ENCODE assay signal across 28 cellular contexts in genomic region chr18:47882641-47883040, GRCh38. TPM values are rescaled to one million over a fixed set of nuclear protein-coding genes. Genes with fewer than 3 reads are reported as not detected.
A peak's percentile ranks its signal among the peaks of the same experiment; 100 is the strongest.
DNase-seq lines count a peak whose midpoint lies in the region; ATAC-seq and TF ChIP-seq lines count a peak whose summit lies in the region.
"Had no signal": no experiment of that assay in that cellular context is flagged by ENCODE, and none has a peak within 500 bp of the region (broad histone marks: within the 10 kb centered on the region; RNA-seq: fewer than 3 reads in every experiment).

No MANE protein-coding gene starts in this region.

- H3K4me1 Mint-ChIP-seq in immature natural killer cell: peaks cover 30 to 81% of the 10 kb centered on the region in 2 donors
- H3K4me1 Mint-ChIP-seq in CD8-positive, alpha-beta T cell (ENCODE audit: low read depth): peaks cover 38% of the 10 kb centered on the region

- H3K27me3 ChIP-seq in CD8-positive, alpha-beta T cell (ENCODE audit: insufficient read depth, low read length): no peaks in the 10 kb centered on the region
- H3K27me3 ChIP-seq: BLaER1 treated with 17β-estradiol and CSF1 and Interleukin-3, amounts not matched to agents 10 nM and 100 nM; stomach; tibial nerve had no signal

- peak overlapping the region in 1 of 6 donors; percentile 7 for H3K27ac Mint-ChIP-seq in immature natural killer cell
- no peak overlapping the region for H3K27ac Mint-ChIP-seq in CD8-positive, alpha-beta T cell
- H3K27ac Mint-ChIP-seq: activated naive CD8-positive, alpha-beta T cell treated with anti-CD3 and anti-CD28 coated beads, Interleukin-2, amount 10 ng/mL, durations not matched to agents 7 days and 5 days; memory B cell had no signal

- no peak overlapping the region for H3K4me3 ChIP-seq in AG09309 (ENCODE audit: control insufficient read depth, low read depth, low read length)
- H3K4me3 ChIP-seq in cardiac fibroblast (replicated peaks in 1 of 2; ENCODE audit: low read depth in 2 of 2, low read length in 2 of 2): no peak overlapping the region
- no peak overlapping the region for H3K4me3 ChIP-seq in CD8-positive, alpha-beta T cell (ENCODE audit: low read depth, low read length)
- H3K4me3 ChIP-seq: BLaER1 treated with 17β-estradiol and CSF1 and Interleukin-3, amounts not matched to agents 10 nM and 100 nM; GM12878; K562; prostate gland; skin epidermis; stomach; tibial nerve had no signal

- no peaks in the 10 kb centered on the region for H3K27me3 Mint-ChIP-seq in immature natural killer cell (ENCODE audit: low read depth in 3 of 3)
- H3K27me3 Mint-ChIP-seq in CD8-positive, alpha-beta T cell (ENCODE audit: low read depth): no peaks in the 10 kb centered on the region
- H3K27me3 Mint-ChIP-seq: memory B cell had no signal

- CTCF ChIA-PET in CD8-positive, alpha-beta T cell (lab: Charles Lee): no interaction called here

- no peaks in the 10 kb centered on the region for H3K36me3 ChIP-seq in CD8-positive, alpha-beta T cell (ENCODE audit: insufficient read depth, low read length)
- H3K36me3 ChIP-seq: prostate gland had no signal

- TF ChIP-seq CTCF in AG09309 (IDR thresholded peaks at IDR 0.05; ENCODE audit: control insufficient read depth, insufficient read depth, low read depth, low read length, missing control alignments) (no peak), cardiac fibroblast (IDR thresholded peaks at IDR 0.05; ENCODE audit: low read depth, low read length) (no peak)
- no peak for TF ChIP-seq CTCF in CD8-positive, alpha-beta T cell (IDR thresholded peaks at IDR 0.05)

- H3K4me1 ChIP-seq in CD8-positive, alpha-beta T cell (ENCODE audit: insufficient read depth, low read length): peaks cover 2% of the 10 kb centered on the region
- H3K4me1 ChIP-seq: BLaER1 treated with 17β-estradiol and CSF1 and Interleukin-3, amounts not matched to agents 10 nM and 100 nM; prostate gland had no signal

- H3K27ac ChIP-seq in CD8-positive, alpha-beta T cell (ENCODE audit: low read depth, low read length): no peak overlapping the region
- H3K27ac ChIP-seq: BLaER1 treated with 17β-estradiol and CSF1 and Interleukin-3, amounts not matched to agents 10 nM and 100 nM; prostate gland; skin epidermis; stomach; tibial nerve had no signal

- intact Hi-C loops in CD8-positive, alpha-beta T cell (cut with DNase I, micrococcal nuclease): no loop called here

- peak; percentile 72 for DNase-seq in AG09309 (ENCODE audit: low read depth)
- peak; percentile 2 for DNase-seq in HPDE6-E6E7 (ENCODE audit: extremely low spot score)
- peak; percentile 44 to 69 for DNase-seq in cardiac fibroblast (ENCODE audit: low read depth in 2 of 2)
- peak; percentile 79 for DNase-seq in iris pigment epithelial cell (ENCODE audit: low read depth)
- DNase-seq in LoVo (ENCODE audit: low spot score): no peak
- DNase-seq in immature natural killer cell: no peak
- no peak for DNase-seq in CD8-positive, alpha-beta T cell
- DNase-seq in activated naive CD4-positive, alpha-beta T cell treated with anti-CD3 and anti-CD28 coated beads, Interleukin-2, amount 50 U/mL, for 16 hours: no peak
- DNase-seq: activated CD4-positive, alpha-beta T cell treated with anti-CD3 and anti-CD28 coated beads for 4 hours; activated effector memory CD4-positive, alpha-beta T cell treated with Interleukin-2 at 50 U/mL for 16 hours; activated naive CD8-positive, alpha-beta T cell treated with anti-CD3 and anti-CD28 coated beads, Interleukin-2, amount 10 ng/mL, durations not matched to agents 7 days and 5 days; activated T-cell treated with anti-CD3 and anti-CD28 coated beads for 4 hours; cerebellar nuclear complex; COR-L47; DMS79 treated with DMSO at 0.1 percent for 48 hours; left cardiac atrium; stimulated activated CD4-positive, alpha-beta T cell treated with anti-CD3 and anti-CD28 coated beads, Interleukin-1b, Interleukin-23, amount 100 ng/mL, for 48 hours; stimulated activated CD8-positive, alpha-beta memory T cell treated with anti-CD3 and anti-CD28 coated beads, Interleukin-4, amount 100 ng/mL, for 48 hours; stomach; T-helper 2 cell had no signal

- H3K36me3 Mint-ChIP-seq in immature natural killer cell: peaks cover 12 to 25% (median 16%) of the 10 kb centered on the region in 3 donors
- H3K36me3 Mint-ChIP-seq in CD8-positive, alpha-beta T cell: peaks cover 71% of the 10 kb centered on the region

- ATAC-seq in CD8-positive, alpha-beta T cell: no peak
- ATAC-seq: GM12878, K562, left cardiac atrium, Right ventricle myocardium inferior had no signal

- H3K9me3 Mint-ChIP-seq in immature natural killer cell: no peaks in the 10 kb centered on the region
- peaks cover 4% of the 10 kb centered on the region for H3K9me3 Mint-ChIP-seq in CD8-positive, alpha-beta T cell
- H3K9me3 Mint-ChIP-seq: memory B cell had no signal

- POLR2A ChIA-PET in CD8-positive, alpha-beta T cell (lab: Charles Lee): no interaction called here

- H3K4me3 Mint-ChIP-seq in immature natural killer cell: no peak overlapping the region
- H3K4me3 Mint-ChIP-seq in CD8-positive, alpha-beta T cell: no peak overlapping the region
- H3K4me3 Mint-ChIP-seq: activated naive CD8-positive, alpha-beta T cell treated with anti-CD3 and anti-CD28 coated beads, Interleukin-2, amount 10 ng/mL, durations not matched to agents 7 days and 5 days; memory B cell had no signal

- no peaks in the 10 kb centered on the region for H3K9me3 ChIP-seq in CD8-positive, alpha-beta T cell (ENCODE audit: low read length)
- H3K9me3 ChIP-seq: prostate gland, stomach, tibial nerve had no signal

RNA-seq across cellular contexts. Expression of gene SMAD2, which starts 47.8 kb away (rescaled TPM):
- polyA plus RNA-seq in immature natural killer cell: 100 to 1,000 TPM in 2 of 3 donors, 10 to 100 TPM in 1; 81.4 to 123 (median 112) TPM
- 10 to 100 TPM; 70.9 to 72.4 TPM for total RNA-seq in CD8-positive, alpha-beta T cell

Comparison
In these comparisons a context has a peak if more than half of its experiments do, and no peak if none do; other contexts are left out.
1. DNase-seq: peak in AG09309 (single experiment), HPDE6-E6E7 (single experiment), cardiac fibroblast (2 of 2) and iris pigment epithelial cell (single experiment); none in LoVo (single experiment), immature natural killer cell (0 of 3), CD8-positive, alpha-beta T cell (0 of 7) and activated naive CD4-positive, alpha-beta T cell treated with anti-CD3 and anti-CD28 coated beads, Interleukin-2, amount 50 U/mL, for 16 hours (single experiment).